12 cellular contexts compared by ENCODE assay signal in the genomic region with DNA sequence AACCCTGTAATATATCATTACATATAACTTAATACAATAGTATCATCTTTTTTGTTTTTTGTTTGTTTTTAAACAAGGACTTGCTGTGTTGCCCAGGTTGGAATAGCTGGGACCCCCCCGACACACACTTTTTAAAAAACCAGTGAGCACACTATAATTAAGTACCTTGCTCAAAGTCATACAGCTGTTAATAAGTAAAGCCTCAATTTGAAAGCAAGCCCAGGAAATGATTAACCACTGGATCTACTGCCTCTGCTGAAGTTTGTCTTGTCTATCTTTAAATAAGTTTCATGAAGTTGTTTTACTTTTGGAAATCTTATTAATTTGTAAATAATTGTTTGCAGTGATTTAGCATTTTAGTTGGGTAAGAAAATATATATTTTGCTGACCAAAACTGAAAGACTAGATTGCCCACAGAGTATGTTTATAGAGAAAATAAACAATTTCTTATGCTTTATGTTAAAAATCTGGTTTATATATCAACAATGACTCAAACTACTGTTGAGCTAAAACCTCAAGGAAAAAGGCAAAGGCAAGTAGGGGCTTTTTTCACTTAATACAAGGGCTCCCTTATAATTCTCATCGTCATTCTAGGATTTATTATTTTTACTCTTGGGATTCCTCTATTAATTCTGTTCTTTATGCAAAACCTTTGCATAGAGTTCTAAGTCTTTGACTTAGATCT. TPM values are rescaled to one million over a fixed set of nuclear protein-coding genes. Genes with fewer than 3 reads are reported as not detected.
DNase-seq lines count a peak whose midpoint lies in the region; ATAC-seq and FAIRE-seq lines count a peak whose summit lies in the region.
"Had no signal": no experiment of that assay in that cellular context is flagged by ENCODE, and none has a peak within 500 bp of the region (broad histone marks: within the 10 kb centered on the region; RNA-seq: fewer than 3 reads in every experiment).

No MANE protein-coding gene starts in this region.

- H3K4me3 Mint-ChIP-seq in activated T-cell treated with anti-CD3 and anti-CD28 coated beads, Interleukin-2, amount 50 U/mL, for 4 hours = no peak overlapping the region

- no peaks in the 10 kb centered on the region for H3K36me3 Mint-ChIP-seq in activated T-cell treated with anti-CD3 and anti-CD28 coated beads, Interleukin-2, amount 50 U/mL, for 4 hours (ENCODE audit: insufficient read depth)
- H3K36me3 Mint-ChIP-seq: brain had no signal

- no peak for FAIRE-seq in urothelium cell line (lab: Jason Lieb, UNC)
- FAIRE-seq: endothelial cell of umbilical vein had no signal

- H3K27me3 Mint-ChIP-seq in activated T-cell treated with anti-CD3 and anti-CD28 coated beads, Interleukin-2, amount 50 U/mL, for 4 hours (ENCODE audit: low read depth) = no peaks in the 10 kb centered on the region

- H3K4me1 Mint-ChIP-seq in activated T-cell treated with anti-CD3 and anti-CD28 coated beads, Interleukin-2, amount 50 U/mL, for 4 hours (ENCODE audit: low read depth) = no peaks in the 10 kb centered on the region
- H3K4me1 Mint-ChIP-seq: brain had no signal

- no peaks in the 10 kb centered on the region for H3K9me3 Mint-ChIP-seq in activated T-cell treated with anti-CD3 and anti-CD28 coated beads, Interleukin-2, amount 50 U/mL, for 4 hours
- H3K9me3 Mint-ChIP-seq: brain had no signal

- ATAC-seq in GM18909 (IDR thresholded peaks at IDR 0.05; ENCODE audit: poor library complexity, unreplicated experiment) = peak; percentile 94
- ATAC-seq in HG03378 (IDR thresholded peaks at IDR 0.05; ENCODE audit: unreplicated experiment) = peak; percentile 92
- peak; percentile 74 for ATAC-seq in left lobe of liver
- no peak for ATAC-seq in activated T-cell treated with anti-CD3 and anti-CD28 coated beads, Interleukin-2, amount 50 U/mL, for 4 hours
- no peak for ATAC-seq in HG02852 (IDR thresholded peaks at IDR 0.05; ENCODE audit: unreplicated experiment)
- ATAC-seq: psoas muscle had no signal

- DNase-seq in HCEC 1CT (peak; percentile 30), left lobe of liver (ENCODE audit: low spot score) (no peak), DMS 273 (lab: John Stamatoyannopoulos, UW; ENCODE audit: unreplicated experiment) (no peak), urothelium cell line (ENCODE audit: low spot score) (no peak)
- no peak for DNase-seq in activated T-cell treated with anti-CD3 and anti-CD28 coated beads, Interleukin-2, amount 50 U/mL, for 4 hours
- DNase-seq: psoas muscle; stimulated activated CD4-positive, alpha-beta T cell treated with anti-CD3 and anti-CD28 coated beads, Interleukin-4, amount 100 ng/mL, for 24 hours had no signal

RNA-seq across cellular contexts. Expression of a gene that starts 5.8 kb away (rescaled TPM):
- total RNA-seq in left lobe of liver = 13.8 TPM
- total RNA-seq in activated T-cell treated with anti-CD3 and anti-CD28 coated beads, Interleukin-2, amount 50 U/mL, for 4 hours = 10 to 100 TPM; 30.6 to 38.0 (median 36.0) TPM

RNA-seq across cellular contexts. Expression of a gene that starts 54.0 kb away (rescaled TPM):
- 32.9 TPM for total RNA-seq in left lobe of liver
- total RNA-seq in activated T-cell treated with anti-CD3 and anti-CD28 coated beads, Interleukin-2, amount 50 U/mL, for 4 hours = 10 to 100 TPM in 2 of 3 donors, 1 to 10 TPM in 1; 7.3 to 11.1 (median 11.1) TPM

RNA-seq across cellular contexts. Expression of a gene that starts 54.4 kb away (rescaled TPM):
- total RNA-seq in left lobe of liver = 25.7 TPM
- total RNA-seq in activated T-cell treated with anti-CD3 and anti-CD28 coated beads, Interleukin-2, amount 50 U/mL, for 4 hours = 10 to 100 TPM; 38.9 to 49.8 (median 41.3) TPM

Comparison
In these comparisons a context has a peak if more than half of its experiments do, and no peak if none do; other contexts are left out.
1. ATAC-seq: peak in GM18909 (single experiment), HG03378 (single experiment) and left lobe of liver (single experiment); none in activated T-cell treated with anti-CD3 and anti-CD28 coated beads, Interleukin-2, amount 50 U/mL, for 4 hours (0 of 2) and HG02852 (single experiment).